25 cellular contexts compared by ENCODE assay signal in the genomic region with DNA sequence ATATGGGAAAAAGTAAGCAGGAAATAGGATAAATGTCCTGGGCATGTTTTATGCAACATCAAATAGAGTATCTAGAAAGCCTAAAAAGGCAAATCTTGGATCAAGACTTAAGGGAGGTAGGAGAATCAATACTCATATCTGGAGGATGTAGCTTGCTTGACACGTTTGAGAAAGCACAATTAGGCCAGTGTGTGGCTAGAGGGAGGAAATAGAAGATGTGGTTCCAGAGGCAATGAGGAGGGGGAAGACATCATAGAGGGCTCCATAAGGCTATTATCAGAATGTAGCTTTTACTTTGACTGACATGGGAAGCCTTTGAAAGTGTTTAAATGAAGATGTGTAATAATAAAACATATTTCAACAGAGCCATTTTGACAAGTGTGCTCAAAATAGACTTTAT.
"Had no signal": no experiment of that assay in that cellular context is flagged by ENCODE, and none has a peak within 500 bp of the region (broad histone marks: within the 10 kb centered on the region; RNA-seq: fewer than 3 reads in every experiment).

No MANE protein-coding gene starts in this region.

- H3K27me3 ChIP-seq: ascending aorta, breast epithelium, cardiac muscle cell, colonic mucosa, heart left ventricle had no signal

- H3K36me3 ChIP-seq: ascending aorta, breast epithelium, cardiac muscle cell, colonic mucosa, heart left ventricle had no signal

- DNase-seq: activated CD4-positive, alpha-beta memory T cell treated with anti-CD3 and anti-CD28 coated beads for 36 hours; activated CD4-positive, alpha-beta T cell treated with anti-CD3 and anti-CD28 coated beads for 36 hours; activated CD4-positive, alpha-beta T cell treated with anti-CD3 and anti-CD28 coated beads, Interleukin-2, amount 10 ng/mL, durations not matched to agents 24 days and 14 days; activated CD4-positive, CD25-positive, alpha-beta regulatory T cell; activated CD4-positive, CD25-positive, alpha-beta regulatory T cell treated with anti-CD3 and anti-CD28 coated beads, Interleukin-2, amount 50 U/mL, for 72 hours; activated CD8-positive, alpha-beta memory T cell treated with anti-CD3 and anti-CD28 coated beads, Interleukin-2, amount 10 ng/mL, durations not matched to agents 7 days and 5 days; activated CD8-positive, alpha-beta memory T cell treated with anti-CD3 and anti-CD28 coated beads, Interleukin-2, amount 50 U/mL, for 4 hours; activated CD8-positive, alpha-beta T cell treated with anti-CD3 and anti-CD28 coated beads, Interleukin-2, amount 10 ng/mL, durations not matched to agents 7 days and 5 days; activated effector memory CD4-positive, alpha-beta T cell treated with anti-CD3 and anti-CD28 coated beads, Interleukin-2, amount 50 U/mL, for 16 hours; activated naive CD4-positive, alpha-beta T cell treated with anti-CD3 and anti-CD28 coated beads, Interleukin-2, amount 10 ng/mL, durations not matched to agents 7 days and 5 days; activated naive CD8-positive, alpha-beta T cell treated with anti-CD3 and anti-CD28 coated beads, Interleukin-2, amount 10 ng/mL, durations not matched to agents 7 days and 5 days; activated T-cell treated with anti-CD3 and anti-CD28 coated beads, Interleukin-2, amount 50 U/mL, for 1 hour; activated T-cell treated with anti-CD3 and anti-CD28 coated beads, Interleukin-2, amount 50 U/mL, for 48 hours; central memory CD4-positive, alpha-beta T cell; cerebellar nuclear complex; colonic mucosa; effector CD8-positive, alpha-beta T cell; foreskin fibroblast; glutamatergic neuron; heart left ventricle; T-helper 2 cell had no signal

- H3K9me3 ChIP-seq: ascending aorta, breast epithelium, colonic mucosa, heart left ventricle had no signal

- FAIRE-seq: endothelial cell of umbilical vein had no signal

- H3K4me3 ChIP-seq: ascending aorta, breast epithelium, cardiac muscle cell, colonic mucosa, heart left ventricle had no signal

- H3K27ac ChIP-seq: ascending aorta, breast epithelium, cardiac muscle cell, colonic mucosa, heart left ventricle had no signal

- H3K4me1 ChIP-seq: ascending aorta, breast epithelium, colonic mucosa, heart left ventricle had no signal
